ENCODE assay signal across 21 cellular contexts in genomic region chr6:33777716-33778474, GRCh38. TPM values are rescaled to one million over a fixed set of nuclear protein-coding genes. Genes with fewer than 3 reads are reported as not detected.
DNase-seq lines count a peak whose midpoint lies in the region; ATAC-seq, FAIRE-seq and TF ChIP-seq lines count a peak whose summit lies in the region.
"Had no signal": no experiment of that assay in that cellular context is flagged by ENCODE, and none has a peak within 500 bp of the region (broad histone marks: within the 10 kb centered on the region; RNA-seq: fewer than 3 reads in every experiment).

No MANE protein-coding gene starts in this region.

- no peak overlapping the region for H2BK5ac ChIP-seq in mesendoderm (ENCODE audit: low read length)

- H3K4ac ChIP-seq in mesendoderm (ENCODE audit: low read depth, low read length): no peak overlapping the region

- in situ Hi-C loops in HepG2 (cut with HindIII; ENCODE audit: extremely low pct_ligation_motif_present, low pct_unique_long_range_greater_than_20kb): no loop called here

- TF ChIP-seq RAD21 in HepG2 (CRISPR knock-in tag; IDR thresholded peaks at IDR 0.05): no peak

- H3K4me1 ChIP-seq in HepG2 (ENCODE audit: insufficient read depth, low read length): no peaks in the 10 kb centered on the region
- H3K4me1 ChIP-seq in right lobe of liver: no peaks in the 10 kb centered on the region
- H3K4me1 ChIP-seq in mesendoderm (ENCODE audit: control insufficient read depth, low read depth, low read length): peaks cover 30% of the 10 kb centered on the region

- H3K9ac ChIP-seq in HepG2 (ENCODE audit: insufficient read depth, low read depth, low read length) (no peak overlapping the region), mesendoderm (ENCODE audit: low read length) (peak overlapping the region; percentile 12)
- H3K9ac ChIP-seq: GM23248 had no signal

- TF ChIP-seq POLR2A in HepG2 (IDR thresholded peaks at IDR 0.05; ENCODE audit: insufficient read depth in 1 of 2, low read depth in 2 of 2, low read length in 2 of 2): no peak
- TF ChIP-seq POLR2A in right lobe of liver (IDR thresholded peaks at IDR 0.05): no peak

- TF ChIP-seq EP300 in HepG2 (IDR thresholded peaks at IDR 0.05; ENCODE audit: low read depth in 2 of 2, low read length in 2 of 2): no peak
- TF ChIP-seq EP300 in HepG2 (CRISPR knock-in tag; IDR thresholded peaks at IDR 0.05; ENCODE audit: borderline replicate concordance): no peak

- FAIRE-seq in HepG2 (lab: Jason Lieb, UNC): no peak
- FAIRE-seq: GM12878, GM18507 had no signal

- H4K20me1 ChIP-seq in HepG2 (ENCODE audit: insufficient read depth, low read length): no peaks in the 10 kb centered on the region

- H3K4me3 ChIP-seq in HepG2 (replicated peaks in 1 of 3; ENCODE audit: insufficient read depth in 1 of 3, low read depth in 2 of 3, low read length in 3 of 3) (no peak overlapping the region), right lobe of liver (no peak overlapping the region), mesendoderm (ENCODE audit: low read length) (no peak overlapping the region)
- H3K4me3 ChIP-seq: GM12878, GM23248 had no signal

- H3K27me3 ChIP-seq in HepG2 (ENCODE audit: control insufficient read depth in 1 of 2, insufficient read depth in 2 of 2, low read length in 2 of 2) (no peaks in the 10 kb centered on the region), right lobe of liver (no peaks in the 10 kb centered on the region), mesendoderm (ENCODE audit: insufficient read depth, low read length, poor library complexity) (no peaks in the 10 kb centered on the region)

- H3K9me3 ChIP-seq in HepG2 (ENCODE audit: low read length) (no peaks in the 10 kb centered on the region), right lobe of liver (no peaks in the 10 kb centered on the region)

- POLR2A ChIA-PET in HepG2 (lab: Yijun Ruan, JAX): interaction anchor here (1.7 kb wide), 1 partner anchor 11 kb away, joined by 7 read pairs; the partner anchor contains the start of gene LEMD2

- no peak overlapping the region for H2AFZ ChIP-seq in HepG2 (ENCODE audit: low read length)
- H2AFZ ChIP-seq: GM23248 had no signal

- H3K56ac ChIP-seq in mesendoderm (ENCODE audit: low read length): peak overlapping the region; percentile 57

- H3K4me2 ChIP-seq in HepG2 (ENCODE audit: low read depth, low read length) (no peak overlapping the region), mesendoderm (ENCODE audit: low read length) (no peak overlapping the region)

- H2BK120ac ChIP-seq in mesendoderm (ENCODE audit: low read depth, low read length): no peak overlapping the region

- DNase-seq in HepG2 (ENCODE audit: low spot score) (no peak), right lobe of liver (no peak), cerebellum (ENCODE audit: low spot score) (peak; percentile 45), mesendoderm (no peak), occipital lobe (lab: John Stamatoyannopoulos, UW) (no peak), left lobe of liver (ENCODE audit: low spot score) (no peak)
- DNase-seq: 8988T; CD8-positive, alpha-beta T cell; DND-41; GDM1; GM23248; NCI-H187; NCI-H226; NCI-H524 treated with DMSO at 0.1 percent for 48 hours; SHP77 had no signal

- no TSS peak for BruUV-seq in HepG2 (replicated peaks; lab: Mats Ljungman, UMichigan)

- peaks cover 2% of the 10 kb centered on the region for H3K79me1 ChIP-seq in mesendoderm (ENCODE audit: low read length)

- H2BK15ac ChIP-seq in mesendoderm (replicated peaks; ENCODE audit: low read depth): no peak overlapping the region

- peak overlapping the region; percentile 2 for H3K18ac ChIP-seq in mesendoderm (ENCODE audit: low read length)

- H3K23ac ChIP-seq in mesendoderm (ENCODE audit: low read length): no peak overlapping the region

- no peak overlapping the region for H2AK5ac ChIP-seq in mesendoderm (ENCODE audit: low read length)

- H3K79me2 ChIP-seq in HepG2 (ENCODE audit: insufficient read depth, low read length) (no peaks in the 10 kb centered on the region), mesendoderm (ENCODE audit: control insufficient read depth, insufficient read depth, low read length) (no peaks in the 10 kb centered on the region)

- peaks cover 53 to 90% of the 10 kb centered on the region in 2 experiments for H3K36me3 ChIP-seq in HepG2 (replicated peaks in 1 of 2; ENCODE audit: control insufficient read depth in 1 of 2, insufficient read depth in 2 of 2, low read length in 2 of 2)
- peaks cover 34 to 77% (median 49%) of the 10 kb centered on the region in 4 donors for H3K36me3 ChIP-seq in right lobe of liver
- H3K36me3 ChIP-seq in mesendoderm (ENCODE audit: control insufficient read depth, insufficient read depth, low read length): peaks cover 23% of the 10 kb centered on the region

- CTCF ChIA-PET in HepG2 (lab: Yijun Ruan, JAX; ENCODE audit: low intra/inter-chr PET ratio, low total read pairs): no interaction called here

- H3K27ac ChIP-seq in HepG2 (ENCODE audit: extremely low read length, insufficient read depth, low read length) (no peak overlapping the region), right lobe of liver (no peak overlapping the region), mesendoderm (ENCODE audit: low read depth, low read length) (peak overlapping the region; percentile 23)
- H3K27ac ChIP-seq: GM23248 had no signal

- no peak overlapping the region for H4K5ac ChIP-seq in mesendoderm (ENCODE audit: low read length)

- no peak overlapping the region for H4K8ac ChIP-seq in mesendoderm (ENCODE audit: low read depth, low read length)

- WGBS in HepG2 (ENCODE audit: low lambda C conversion rate): 94% methylated on average over 16 of the region's 16 CpGs
- 91% methylated on average over 4 of the region's 16 CpGs for WGBS in right lobe of liver (ENCODE audit: insufficient coverage, low coverage, low lambda C conversion rate, missing lambda C conversion rate)
- no CpG with 5 or more reads among the region's 16 CpGs for WGBS in mesendoderm (ENCODE audit: extremely low coverage, insufficient coverage, low lambda C conversion rate)

- TF ChIP-seq CTCF in HepG2 (CRISPR knock-in tag; IDR thresholded peaks at IDR 0.05) (no peak), right lobe of liver (IDR thresholded peaks at IDR 0.05) (no peak)

- ATAC-seq in HepG2: no peak
- ATAC-seq in right lobe of liver: no peak
- no peak for ATAC-seq in GM18502 (IDR thresholded peaks at IDR 0.05; ENCODE audit: poor library complexity, unreplicated experiment)
- ATAC-seq in left lobe of liver: no peak
- no peak for ATAC-seq in GM19455 (IDR thresholded peaks at IDR 0.05; ENCODE audit: unreplicated experiment)
- ATAC-seq: CD8-positive, alpha-beta T cell; GM12878; Panc1 had no signal

- intact Hi-C loops in HepG2 (cut with micrococcal nuclease; ENCODE audit: unreplicated experiment) (no loop called here), right lobe of liver (cut with DNase I) (no loop called here)

RNA-seq across cellular contexts. Expression of gene LEMD2, which starts 11.0 kb away (rescaled TPM):
- 17.9 and 45.2 TPM in 2 replicates for total RNA-seq in HepG2 (2016; rRNA removed; fragmentation: Illumina TruSeq; extraction: Trizol)
- total RNA-seq in HepG2 (2016; cell fraction: cytosol; rRNA removed; fragmentation: Illumina TruSeq; extraction: Trizol; ENCODE audit: low read depth): 14.2 and 15.8 TPM in 2 replicates
- total RNA-seq in HepG2 (2016; cell fraction: insoluble cytoplasmic fraction; rRNA removed; fragmentation: Illumina TruSeq; extraction: Trizol): 16.3 and 48.1 TPM in 2 replicates
- total RNA-seq in HepG2 (2016; cell fraction: membrane; rRNA removed; fragmentation: Illumina TruSeq; extraction: Trizol): 19.9 and 22.2 TPM in 2 replicates
- 44.0 and 55.5 TPM in 2 replicates for total RNA-seq in HepG2 (2016; cell fraction: nucleus; rRNA removed; fragmentation: Illumina TruSeq; extraction: Trizol)
- 62.9 and 76.2 TPM in 2 replicates for polyA plus RNA-seq in HepG2 (2011; rRNA removed)
- polyA plus RNA-seq in HepG2 (2011; cell fraction: cytosol; rRNA removed): 45.0 and 49.7 TPM in 2 replicates
- polyA plus RNA-seq in HepG2 (2011; cell fraction: nucleus; rRNA removed): 115 and 140 TPM in 2 replicates
- polyA plus RNA-seq in HepG2 (2012): 46.9 and 65.3 TPM in 2 replicates
- 6.6 and 7.4 TPM in 2 replicates for polyA plus RNA-seq in HepG2 (2016; cell fraction: cytosol; fragmentation: Illumina TruSeq; extraction: Trizol; ENCODE audit: low read depth)
- polyA plus RNA-seq in HepG2 (2016; cell fraction: insoluble cytoplasmic fraction; fragmentation: Illumina TruSeq; extraction: Trizol; ENCODE audit: low read depth): 14.0 and 18.6 TPM in 2 replicates
- 12.6 and 12.8 TPM in 2 replicates for polyA plus RNA-seq in HepG2 (2016; cell fraction: membrane; fragmentation: Illumina TruSeq; extraction: Trizol; ENCODE audit: low read depth)
- polyA plus RNA-seq in HepG2 (2016; cell fraction: nucleus; fragmentation: Illumina TruSeq; extraction: Trizol; ENCODE audit: insufficient read depth, low read depth): 87.5 and 97.1 TPM in 2 replicates
- 43.4 and 90.0 TPM in 2 replicates for polyA minus RNA-seq in HepG2 (2011; rRNA and poly(A)+ RNA removed; ENCODE audit: low replicate concordance)
- 30.7 and 35.8 TPM in 2 replicates for polyA minus RNA-seq in HepG2 (2011; cell fraction: cytosol; rRNA and poly(A)+ RNA removed)
- 80.9 and 103 TPM in 2 replicates for polyA minus RNA-seq in HepG2 (2011; cell fraction: nucleus; rRNA and poly(A)+ RNA removed)
- total RNA-seq in right lobe of liver: 10 to 100 TPM; 17.8 to 28.0 (median 21.8) TPM
- 37.0 TPM for total RNA-seq in cerebellum
- polyA plus RNA-seq in mesendoderm (2013, experiment 1 of 2): 23.7 TPM
- polyA plus RNA-seq in mesendoderm (2013, experiment 2 of 2): 22.2 TPM
- 31.8 TPM for total RNA-seq in occipital lobe
- total RNA-seq in left lobe of liver: 20.2 TPM

RNA-seq across cellular contexts. Expression of gene MLN, which starts 25.9 kb away (rescaled TPM):
- total RNA-seq in HepG2 (2016; rRNA removed; fragmentation: Illumina TruSeq; extraction: Trizol) (not detected in 2 replicates), right lobe of liver (not detected), cerebellum (not detected), occipital lobe (not detected), left lobe of liver (not detected)
- not detected in 2 replicates for total RNA-seq in HepG2 (2016; cell fraction: cytosol; rRNA removed; fragmentation: Illumina TruSeq; extraction: Trizol; ENCODE audit: low read depth)
- total RNA-seq in HepG2 (2016; cell fraction: insoluble cytoplasmic fraction; rRNA removed; fragmentation: Illumina TruSeq; extraction: Trizol): not detected in 2 replicates
- not detected in 2 replicates for total RNA-seq in HepG2 (2016; cell fraction: membrane; rRNA removed; fragmentation: Illumina TruSeq; extraction: Trizol)
- total RNA-seq in HepG2 (2016; cell fraction: nucleus; rRNA removed; fragmentation: Illumina TruSeq; extraction: Trizol): not detected in 2 replicates
- not detected in 2 replicates for polyA plus RNA-seq in HepG2 (2011; rRNA removed)
- not detected in 2 replicates for polyA plus RNA-seq in HepG2 (2011; cell fraction: cytosol; rRNA removed)
- not detected in 2 replicates for polyA plus RNA-seq in HepG2 (2011; cell fraction: nucleus; rRNA removed)
- polyA plus RNA-seq in HepG2 (2012): not detected in 2 replicates
- polyA plus RNA-seq in HepG2 (2016; cell fraction: cytosol; fragmentation: Illumina TruSeq; extraction: Trizol; ENCODE audit: low read depth): not detected in 2 replicates
- not detected in 2 replicates for polyA plus RNA-seq in HepG2 (2016; cell fraction: insoluble cytoplasmic fraction; fragmentation: Illumina TruSeq; extraction: Trizol; ENCODE audit: low read depth)
- not detected in 2 replicates for polyA plus RNA-seq in HepG2 (2016; cell fraction: membrane; fragmentation: Illumina TruSeq; extraction: Trizol; ENCODE audit: low read depth)
- not detected in 2 replicates for polyA plus RNA-seq in HepG2 (2016; cell fraction: nucleus; fragmentation: Illumina TruSeq; extraction: Trizol; ENCODE audit: insufficient read depth, low read depth)
- not detected in 2 replicates for polyA minus RNA-seq in HepG2 (2011; rRNA and poly(A)+ RNA removed; ENCODE audit: low replicate concordance)
- polyA minus RNA-seq in HepG2 (2011; cell fraction: cytosol; rRNA and poly(A)+ RNA removed): not detected in 2 replicates
- polyA minus RNA-seq in HepG2 (2011; cell fraction: nucleus; rRNA and poly(A)+ RNA removed): not detected in 2 replicates
- not detected for polyA plus RNA-seq in mesendoderm (2013, experiment 1 of 2)
- not detected for polyA plus RNA-seq in mesendoderm (2013, experiment 2 of 2)
- total RNA-seq: CD8-positive, alpha-beta T cell; GM12878; GM23248 had no signal
- polyA plus RNA-seq: BJ, GM12878, GM23248 had no signal

RNA-seq across cellular contexts. Expression of gene IP6K3, which starts 31.2 kb away (rescaled TPM):
- total RNA-seq in HepG2 (2016; rRNA removed; fragmentation: Illumina TruSeq; extraction: Trizol): 0.11 and 0.44 TPM in 2 replicates
- 0.18 and 0.40 TPM in 2 replicates for total RNA-seq in HepG2 (2016; cell fraction: cytosol; rRNA removed; fragmentation: Illumina TruSeq; extraction: Trizol; ENCODE audit: low read depth)
- 0.28 and 0.52 TPM in 2 replicates for total RNA-seq in HepG2 (2016; cell fraction: insoluble cytoplasmic fraction; rRNA removed; fragmentation: Illumina TruSeq; extraction: Trizol)
- 0.17 TPM in 1 of 2 replicates, not detected in the other for total RNA-seq in HepG2 (2016; cell fraction: membrane; rRNA removed; fragmentation: Illumina TruSeq; extraction: Trizol)
- 0.53 TPM in 2 replicates for total RNA-seq in HepG2 (2016; cell fraction: nucleus; rRNA removed; fragmentation: Illumina TruSeq; extraction: Trizol)
- 0.18 and 0.48 TPM in 2 replicates for polyA plus RNA-seq in HepG2 (2011; rRNA removed)
- 0.16 and 0.22 TPM in 2 replicates for polyA plus RNA-seq in HepG2 (2011; cell fraction: cytosol; rRNA removed)
- 0.63 and 0.76 TPM in 2 replicates for polyA plus RNA-seq in HepG2 (2011; cell fraction: nucleus; rRNA removed)
- polyA plus RNA-seq in HepG2 (2012): 0.13 TPM in 1 of 2 replicates, not detected in the other
- polyA plus RNA-seq in HepG2 (2016; cell fraction: cytosol; fragmentation: Illumina TruSeq; extraction: Trizol; ENCODE audit: low read depth): 0.20 and 0.21 TPM in 2 replicates
- 0.20 and 0.22 TPM in 2 replicates for polyA plus RNA-seq in HepG2 (2016; cell fraction: insoluble cytoplasmic fraction; fragmentation: Illumina TruSeq; extraction: Trizol; ENCODE audit: low read depth)
- 0.86 TPM in 1 of 2 replicates, not detected in the other for polyA plus RNA-seq in HepG2 (2016; cell fraction: membrane; fragmentation: Illumina TruSeq; extraction: Trizol; ENCODE audit: low read depth)
- 0.40 and 0.75 TPM in 2 replicates for polyA plus RNA-seq in HepG2 (2016; cell fraction: nucleus; fragmentation: Illumina TruSeq; extraction: Trizol; ENCODE audit: insufficient read depth, low read depth)
- 0.18 TPM in 1 of 2 replicates, not detected in the other for polyA minus RNA-seq in HepG2 (2011; rRNA and poly(A)+ RNA removed; ENCODE audit: low replicate concordance)
- 0.30 TPM in 1 of 2 replicates, not detected in the other for polyA minus RNA-seq in HepG2 (2011; cell fraction: cytosol; rRNA and poly(A)+ RNA removed)
- 0.62 TPM in 1 of 2 replicates, not detected in the other for polyA minus RNA-seq in HepG2 (2011; cell fraction: nucleus; rRNA and poly(A)+ RNA removed)
- 10 to 100 TPM in 3 of 6 experiments, 1 to 10 TPM in 3; 4.8 to 28.0 (median 9.7) TPM for total RNA-seq in right lobe of liver
- total RNA-seq in cerebellum: 0.27 TPM
- 0.01 TPM for polyA plus RNA-seq in mesendoderm (2013, experiment 1 of 2)
- 0.04 TPM for polyA plus RNA-seq in mesendoderm (2013, experiment 2 of 2)
- not detected for total RNA-seq in occipital lobe
- total RNA-seq in left lobe of liver: 4.1 TPM
- total RNA-seq: CD8-positive, alpha-beta T cell; GM12878; GM23248 had no signal
- polyA plus RNA-seq: GM23248 had no signal
